In the genomic region with DNA sequence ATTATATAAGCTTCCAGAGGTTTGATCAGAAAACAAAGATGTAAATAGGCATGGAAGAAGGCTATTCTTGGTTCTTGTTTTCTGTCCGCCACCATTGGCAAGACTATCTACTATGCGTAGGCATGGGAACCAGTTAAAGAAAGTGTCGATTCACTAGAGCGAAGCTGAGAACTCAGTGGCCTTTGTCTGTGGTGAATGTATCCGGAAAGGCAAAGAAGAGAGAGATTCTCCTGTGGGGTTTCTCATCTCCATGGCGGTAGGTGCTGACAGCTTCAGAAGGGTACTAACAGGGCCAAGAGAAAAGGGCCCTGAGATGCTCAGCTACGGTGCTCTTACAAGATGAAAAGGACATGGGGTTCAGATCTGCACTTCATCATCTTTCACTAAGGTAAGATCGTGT, we compare ENCODE assay signal across 24 cellular contexts. TPM values are rescaled to one million over a fixed set of nuclear protein-coding genes. Genes with fewer than 3 reads are reported as not detected.
DNase-seq lines count a peak whose midpoint lies in the region; ATAC-seq and TF ChIP-seq lines count a peak whose summit lies in the region.
"Had no signal": no experiment of that assay in that cellular context is flagged by ENCODE, and none has a peak within 500 bp of the region (broad histone marks: within the 10 kb centered on the region; RNA-seq: fewer than 3 reads in every experiment).

No MANE protein-coding gene starts in this region.

- H3F3A ChIP-seq in GM23338 (replicated peaks; ENCODE audit: low read depth) (no peaks in the 10 kb centered on the region), neural cell (ENCODE audit: insufficient read depth, low read length, poor library complexity, severe bottlenecking) (peaks cover 8% of the 10 kb centered on the region)

- H2AK5ac ChIP-seq in trophoblast cell (ENCODE audit: low read length), result no peak overlapping the region

- no peaks in the 10 kb centered on the region for H3K27me3 ChIP-seq in GM23338 (ENCODE audit: insufficient read depth)
- H3K27me3 ChIP-seq in neural cell (ENCODE audit: insufficient read depth, low read depth, low read length), result no peaks in the 10 kb centered on the region
- no peaks in the 10 kb centered on the region for H3K27me3 ChIP-seq in trophoblast cell (ENCODE audit: insufficient read depth, low read length)
- H3K27me3 ChIP-seq in Peyer's patch, result no peaks in the 10 kb centered on the region
- H3K27me3 ChIP-seq: MG63, SJCRH30 had no signal

- H3K18ac ChIP-seq in trophoblast cell (ENCODE audit: low read length), result no peak overlapping the region

- no peak for TF ChIP-seq POLR2A in lower leg skin (IDR thresholded peaks at IDR 0.05)
- no peak for TF ChIP-seq POLR2A in Peyer's patch (IDR thresholded peaks at IDR 0.05)

- no peak overlapping the region for H4K91ac ChIP-seq in trophoblast cell (ENCODE audit: low read depth, low read length)

- H3K4me1 ChIP-seq in GM23338 (ENCODE audit: insufficient read depth), result no peaks in the 10 kb centered on the region
- no peaks in the 10 kb centered on the region for H3K4me1 ChIP-seq in trophoblast cell (ENCODE audit: control insufficient read depth in 1 of 2, insufficient read depth in 2 of 2, low read length in 2 of 2)
- H3K4me1 ChIP-seq in Peyer's patch, result no peaks in the 10 kb centered on the region
- H3K4me1 ChIP-seq: A549, SJCRH30 had no signal

- no peaks in the 10 kb centered on the region for H3K9me2 ChIP-seq in GM23338 (ENCODE audit: insufficient read depth)
- no peaks in the 10 kb centered on the region for H3K9me2 ChIP-seq in neural cell (ENCODE audit: insufficient read depth, low read length)

- H3K14ac ChIP-seq in trophoblast cell (ENCODE audit: low read length), result no peak overlapping the region

- intact Hi-C loops in lower leg skin (cut with DNase I; ENCODE audit: low total_unique reads), result no loop called here

- H2BK5ac ChIP-seq in trophoblast cell (ENCODE audit: low read depth, low read length, poor library complexity), result no peak overlapping the region

- H2AFZ ChIP-seq in GM23338 (peak overlapping the region; percentile 49; the same call in 1 of the 2 replicates), neural cell (ENCODE audit: low read depth, low read length) (no peak overlapping the region), trophoblast cell (ENCODE audit: insufficient read depth, low read length, poor library complexity) (no peak overlapping the region)
- H2AFZ ChIP-seq: GM23248 had no signal

- no peak overlapping the region for H3K23ac ChIP-seq in trophoblast cell (ENCODE audit: low read length)

- H3K79me2 ChIP-seq in GM23338 (replicated peaks; ENCODE audit: insufficient read depth) (no peaks in the 10 kb centered on the region), neural cell (replicated peaks; ENCODE audit: insufficient read depth, low read length) (no peaks in the 10 kb centered on the region), trophoblast cell (ENCODE audit: control insufficient read depth, insufficient read depth, low read length, poor library complexity) (no peaks in the 10 kb centered on the region)

- H3K79me1 ChIP-seq in trophoblast cell (ENCODE audit: low read length), result no peaks in the 10 kb centered on the region

- H3K4me1 Mint-ChIP-seq in GM23338, result no peaks in the 10 kb centered on the region

- no peak for TF ChIP-seq CTCF in GM23338 (conservative IDR thresholded peaks at IDR 0.05; ENCODE audit: low read depth in 2 of 2)
- no peak for TF ChIP-seq CTCF in neural cell (IDR thresholded peaks at IDR 0.05; ENCODE audit: poor library complexity, severe bottlenecking)
- no peak for TF ChIP-seq CTCF in lower leg skin (IDR thresholded peaks at IDR 0.05)
- TF ChIP-seq CTCF in Peyer's patch (IDR thresholded peaks at IDR 0.05), result no peak

- H3K36me3 Mint-ChIP-seq in GM23338 (ENCODE audit: low read depth), result no peaks in the 10 kb centered on the region

- TF ChIP-seq RAD21 in neural cell (conservative IDR thresholded peaks at IDR 0.05), result no peak

- no peak overlapping the region for H4K12ac ChIP-seq in trophoblast cell (ENCODE audit: low read depth, low read length)

- ATAC-seq in GM23338, result no peak
- ATAC-seq: A549, SK-N-SH treated with all-trans-retinoic acid at 6 μM for 48 hours had no signal

- no peaks in the 10 kb centered on the region for H4K20me1 ChIP-seq in GM23338 (replicated peaks; ENCODE audit: insufficient read depth)
- no peaks in the 10 kb centered on the region for H4K20me1 ChIP-seq in neural cell (ENCODE audit: insufficient read depth)

- H4K8ac ChIP-seq in trophoblast cell (ENCODE audit: low read depth, low read length), result no peak overlapping the region

- H3K36me3 ChIP-seq in GM23338 (ENCODE audit: insufficient read depth) (no peaks in the 10 kb centered on the region), neural cell (ENCODE audit: insufficient read depth, low read length) (no peaks in the 10 kb centered on the region), trophoblast cell (ENCODE audit: control insufficient read depth in 1 of 2, insufficient read depth in 2 of 2, low read length in 2 of 2) (no peaks in the 10 kb centered on the region), Peyer's patch (no peaks in the 10 kb centered on the region)
- H3K36me3 ChIP-seq: MG63, SJCRH30 had no signal

- DNase-seq in GM23338 (ENCODE audit: low spot score), result no peak
- no peak for DNase-seq in activated gamma-delta T cell treated with Interleukin-2 at 50 U/mL for 16 hours
- no peak for DNase-seq in lower leg skin (ENCODE audit: low spot score in 2 of 2)
- no peak for DNase-seq in trophoblast cell
- no peak for DNase-seq in Peyer's patch
- DNase-seq: Calu3, DMS79 treated with DMSO at 0.1 percent for 48 hours, GM23248, H9, IMR-90, KG1, MG63, NCI-H1105 treated with DMSO at 0.1 percent for 48 hours, NCI-H146, NCI-H1930, NCI-H2227 treated with DMSO at 0.1 percent for 48 hours, NCI-H526 treated with DMSO at 0.1 percent for 48 hours, OCI-M1, SJCRH30 had no signal

- no peaks in the 10 kb centered on the region for H3K27me3 Mint-ChIP-seq in GM23338 (ENCODE audit: insufficient read depth, low read depth, poor library complexity)

- H3K4me3 Mint-ChIP-seq in GM23338, result no peak overlapping the region
- H3K4me3 Mint-ChIP-seq: H9 had no signal

- H3K4ac ChIP-seq in trophoblast cell (ENCODE audit: low read depth, low read length), result no peak overlapping the region

- H3K9me3 ChIP-seq in neural cell (ENCODE audit: low read length) (no peaks in the 10 kb centered on the region), trophoblast cell (ENCODE audit: insufficient read depth, low read depth, low read length) (no peaks in the 10 kb centered on the region), Peyer's patch (no peaks in the 10 kb centered on the region)
- H3K9me3 ChIP-seq: A549, SJCRH30 had no signal

- H3K27ac Mint-ChIP-seq in GM23338, result no peak overlapping the region
- H3K27ac Mint-ChIP-seq: H9 had no signal

- WGBS in lower leg skin, 2 donors, result 93% methylated on average over 8 of the region's 8 CpGs
- no CpG with 5 or more reads among the region's 8 CpGs for WGBS in trophoblast cell (ENCODE audit: extremely low coverage, insufficient coverage, insufficient read length)

- no peaks in the 10 kb centered on the region for H3K9me3 Mint-ChIP-seq in GM23338
- H3K9me3 Mint-ChIP-seq: H9 had no signal

- H3K9ac ChIP-seq in neural cell (ENCODE audit: low read length) (peak overlapping the region; percentile 61), trophoblast cell (ENCODE audit: low read length) (no peak overlapping the region)
- H3K9ac ChIP-seq: GM23248 had no signal

- no peak overlapping the region for H2BK120ac ChIP-seq in trophoblast cell (ENCODE audit: insufficient read depth, low read length, poor library complexity)

- no peak for TF ChIP-seq EP300 in neural cell (conservative IDR thresholded peaks at IDR 0.05; ENCODE audit: poor library complexity, severe bottlenecking)

- H3K4me3 ChIP-seq in GM23338, result no peak overlapping the region
- peak overlapping the region; percentile 44 for H3K4me3 ChIP-seq in neural cell (ENCODE audit: low read length)
- no peak overlapping the region for H3K4me3 ChIP-seq in lower leg skin (ENCODE audit: low read depth, poor library complexity, severe bottlenecking)
- no peak overlapping the region for H3K4me3 ChIP-seq in trophoblast cell (ENCODE audit: low read depth, low read length)
- H3K4me3 ChIP-seq in Peyer's patch, result no peak overlapping the region
- H3K4me3 ChIP-seq: A549, GM23248, MG63, SJCRH30 had no signal

- H3K4me2 ChIP-seq in GM23338 (no peak overlapping the region), neural cell (ENCODE audit: low read length) (peak overlapping the region; percentile 3), trophoblast cell (ENCODE audit: low read length) (no peak overlapping the region)
- H3K4me2 ChIP-seq: A549 had no signal

- no peak overlapping the region for H2BK12ac ChIP-seq in trophoblast cell (ENCODE audit: low read length)

- H3K27ac ChIP-seq in GM23338 (ENCODE audit: low read depth), result no peak overlapping the region
- peak overlapping the region; percentile 96 for H3K27ac ChIP-seq in neural cell (ENCODE audit: low read length)
- no peak overlapping the region for H3K27ac ChIP-seq in trophoblast cell (ENCODE audit: low read depth, low read length)
- H3K27ac ChIP-seq in Peyer's patch, result no peak overlapping the region
- H3K27ac ChIP-seq: A549, GM23248, SJCRH30 had no signal

TF ChIP-seq in GM23338, 12 proteins besides CTCF, POLR2A, EP300 and RAD21 (continues in another document):
- TF ChIP-seq ZNF114 (CRISPR knock-in tag; IDR thresholded peaks at IDR 0.05) (no peak), JUNB (IDR thresholded peaks at IDR 0.05; ENCODE audit: unreplicated experiment) (no peak), EZH2 (IDR thresholded peaks at IDR 0.05; ENCODE audit: low read depth, unreplicated experiment) (no peak), EZH2phosphoT487 (IDR thresholded peaks at IDR 0.05; ENCODE audit: unreplicated experiment) (no peak)

TF ChIP-seq in PFSK-1, 5 proteins besides CTCF, POLR2A, EP300 and RAD21:
- TF ChIP-seq SIN3A (IDR thresholded peaks at IDR 0.05; ENCODE audit: borderline replicate concordance, insufficient read depth, low read length) (0 out of 2 replicates have a peak, but pooled peaks have one; percentile 26), TAF1 (IDR thresholded peaks at IDR 0.05; ENCODE audit: borderline replicate concordance, insufficient read depth, low read length) (no peak)

RNA-seq across cellular contexts. Expression of a gene that starts 29.7 kb away (rescaled TPM):
- total RNA-seq in GM23338 (2014; rRNA removed; shearing (Covaris generic)), result not detected in 2 replicates
- not detected in 2 replicates for polyA plus RNA-seq in GM23338 (2016; fragmentation: Nextera tagmentation; extraction: Ambion mirVana)
- 0.73 TPM for polyA plus RNA-seq in PFSK-1 (2012; ENCODE audit: insufficient read length, low read depth)
- 1.5 and 1.7 TPM in 2 replicates for polyA plus RNA-seq in neural cell
- 1.5 and 1.7 TPM in 2 replicates for polyA minus RNA-seq in neural cell
- 1 to 10 TPM in 1 of 4 donors, not detected in 3; 1.1 TPM for total RNA-seq in lower leg skin
- 0.03 and 0.06 TPM in 2 replicates for polyA plus RNA-seq in trophoblast cell (2013)
- total RNA-seq in Peyer's patch, result under 1 TPM in 2 of 4 donors, not detected in 2; 0.57 to 0.67 TPM
- total RNA-seq: Calu3, GM23248, H9, IMR-90, NCI-H460, SJCRH30 had no signal
- polyA plus RNA-seq: GM23248, IMR-90 had no signal
